Comparison of ENCODE assay signal across 1 cellular context in genomic region chr19:11088508-11089253, GRCh38.
TF ChIP-seq lines count a peak whose summit lies in the region.

No MANE protein-coding gene starts in this region.

TF ChIP-seq in HEK293, 187 proteins besides CTCF, POLR2A, EP300 and RAD21 (continued from another document):
- TF ChIP-seq ZNF513 (tag by site-specific recombination; IDR thresholded peaks at IDR 0.05) (no peak), BCL6B (tag by site-specific recombination; IDR thresholded peaks at IDR 0.05) (peak; percentile 90), ZBTB8A (tag by site-specific recombination; IDR thresholded peaks at IDR 0.05) (no peak), ZNF184 (tag by site-specific recombination; IDR thresholded peaks at IDR 0.05) (no peak), GLI2 (tag by site-specific recombination; IDR thresholded peaks at IDR 0.05; ENCODE audit: borderline replicate concordance, low read depth) (no peak), MEIS1 (CRISPR knock-in tag; IDR thresholded peaks at IDR 0.05; ENCODE audit: borderline replicate concordance) (no peak), FEZF1 (tag by site-specific recombination; IDR thresholded peaks at IDR 0.05) (no peak), ZNF645 (tag by site-specific recombination; IDR thresholded peaks at IDR 0.05) (no peak), ZNF114 (tag by site-specific recombination; IDR thresholded peaks at IDR 0.05) (no peak), PRDM1 (tag by site-specific recombination; IDR thresholded peaks at IDR 0.05) (peak; percentile 84), ZBTB21 (tag by site-specific recombination; IDR thresholded peaks at IDR 0.05) (no peak), ELK4 (IDR thresholded peaks at IDR 0.05; ENCODE audit: borderline replicate concordance, low read depth, low read length) (0 out of 2 replicates have a peak, but pooled peaks have one; percentile 14), ZNF335 (tag by site-specific recombination; conservative IDR thresholded peaks at IDR 0.05) (peak; percentile 43), ZNF354C (tag by site-specific recombination; IDR thresholded peaks at IDR 0.05; ENCODE audit: borderline replicate concordance, low read depth) (no peak), ZNF555 (tag by site-specific recombination; conservative IDR thresholded peaks at IDR 0.05) (no peak), ZNF558 (tag by site-specific recombination; IDR thresholded peaks at IDR 0.05) (no peak), ZNF302 (tag by site-specific recombination; IDR thresholded peaks at IDR 0.05; ENCODE audit: low read depth) (no peak)
